In genomic region chr21:33940846-33941245, GRCh38 we compare ENCODE assay signal across 11 cellular contexts. TPM values are rescaled to one million over a fixed set of nuclear protein-coding genes. Genes with fewer than 3 reads are reported as not detected.
A peak's percentile ranks its signal among the peaks of the same experiment; 100 is the strongest.
DNase-seq lines count a peak whose midpoint lies in the region; ATAC-seq and TF ChIP-seq lines count a peak whose summit lies in the region.
"Had no signal": no experiment of that assay in that cellular context is flagged by ENCODE, and none has a peak within 500 bp of the region (broad histone marks: within the 10 kb centered on the region; RNA-seq: fewer than 3 reads in every experiment).

No MANE protein-coding gene starts in this region.

- H3K4me3 Mint-ChIP-seq in stimulated activated naive CD8-positive, alpha-beta T cell treated with anti-CD3 and anti-CD28 coated beads, Interleukin-15, Interleukin-2, amounts not matched to agents 100 ng/mL and 50 ng/mL, for 24 hours, result no peak overlapping the region
- H3K4me3 Mint-ChIP-seq in mesothelial cell of epicardium, result no peak overlapping the region

- TF ChIP-seq CTCF in mesothelial cell of epicardium (IDR thresholded peaks at IDR 0.05; ENCODE audit: unreplicated experiment), result no peak

- peak overlapping the region; percentile 50 for H3K27ac Mint-ChIP-seq in stimulated activated naive CD8-positive, alpha-beta T cell treated with anti-CD3 and anti-CD28 coated beads, Interleukin-15, Interleukin-2, amounts not matched to agents 100 ng/mL and 50 ng/mL, for 24 hours
- H3K27ac Mint-ChIP-seq in mesothelial cell of epicardium, result peak overlapping the region; percentile 86

- no peaks in the 10 kb centered on the region for H3K27me3 Mint-ChIP-seq in stimulated activated naive CD8-positive, alpha-beta T cell treated with anti-CD3 and anti-CD28 coated beads, Interleukin-15, Interleukin-2, amounts not matched to agents 100 ng/mL and 50 ng/mL, for 24 hours
- H3K27me3 Mint-ChIP-seq in mesothelial cell of epicardium (ENCODE audit: low read depth), result no peaks in the 10 kb centered on the region

- peaks cover 29% of the 10 kb centered on the region for H3K36me3 Mint-ChIP-seq in stimulated activated naive CD8-positive, alpha-beta T cell treated with anti-CD3 and anti-CD28 coated beads, Interleukin-15, Interleukin-2, amounts not matched to agents 100 ng/mL and 50 ng/mL, for 24 hours (ENCODE audit: low read depth)
- H3K36me3 Mint-ChIP-seq in mesothelial cell of epicardium, result peaks cover 22% of the 10 kb centered on the region

- no peak for ATAC-seq in stimulated activated naive CD8-positive, alpha-beta T cell treated with anti-CD3 and anti-CD28 coated beads, Interleukin-15, Interleukin-2, amounts not matched to agents 100 U/mL and 50 U/mL, for 24 hours
- ATAC-seq in GM18867 (IDR thresholded peaks at IDR 0.05; ENCODE audit: unreplicated experiment) (no peak), GM21390 (IDR thresholded peaks at IDR 0.05; ENCODE audit: unreplicated experiment) (no peak), HG02588 (IDR thresholded peaks at IDR 0.05; ENCODE audit: unreplicated experiment) (no peak)

- peaks cover 77% of the 10 kb centered on the region for H3K4me1 Mint-ChIP-seq in stimulated activated naive CD8-positive, alpha-beta T cell treated with anti-CD3 and anti-CD28 coated beads, Interleukin-15, Interleukin-2, amounts not matched to agents 100 ng/mL and 50 ng/mL, for 24 hours (ENCODE audit: low read depth)
- H3K4me1 Mint-ChIP-seq in mesothelial cell of epicardium, result peaks cover 17% of the 10 kb centered on the region

- no peak for DNase-seq in stimulated activated naive CD8-positive, alpha-beta T cell treated with anti-CD3 and anti-CD28 coated beads, Interleukin-15, Interleukin-2, amounts not matched to agents 100 U/mL and 50 U/mL, for 24 hours
- DNase-seq in brain pericyte (ENCODE audit: low read depth, low spot score) (peak; percentile 27), mesothelial cell of epicardium (ENCODE audit: low spot score in 2 of 2, unreplicated experiment in 2 of 2) (no peak), NCI-H2171 treated with DMSO at 0.1 percent for 48 hours (lab: John Stamatoyannopoulos, UW) (no peak)
- DNase-seq: mammary epithelial cell, NCI-H69, small intestine had no signal

- peaks cover 8% of the 10 kb centered on the region for H3K9me3 Mint-ChIP-seq in stimulated activated naive CD8-positive, alpha-beta T cell treated with anti-CD3 and anti-CD28 coated beads, Interleukin-15, Interleukin-2, amounts not matched to agents 100 ng/mL and 50 ng/mL, for 24 hours
- H3K9me3 Mint-ChIP-seq in mesothelial cell of epicardium, result peaks cover 10% of the 10 kb centered on the region

RNA-seq across cellular contexts. Expression of gene ATP5PO, which starts 25.2 kb away (rescaled TPM):
- total RNA-seq in mesothelial cell of epicardium, result 156 to 159 TPM (median 158 TPM) in 3 replicates
